Comparison of ENCODE assay signal across 10 cellular contexts in the genomic region with DNA sequence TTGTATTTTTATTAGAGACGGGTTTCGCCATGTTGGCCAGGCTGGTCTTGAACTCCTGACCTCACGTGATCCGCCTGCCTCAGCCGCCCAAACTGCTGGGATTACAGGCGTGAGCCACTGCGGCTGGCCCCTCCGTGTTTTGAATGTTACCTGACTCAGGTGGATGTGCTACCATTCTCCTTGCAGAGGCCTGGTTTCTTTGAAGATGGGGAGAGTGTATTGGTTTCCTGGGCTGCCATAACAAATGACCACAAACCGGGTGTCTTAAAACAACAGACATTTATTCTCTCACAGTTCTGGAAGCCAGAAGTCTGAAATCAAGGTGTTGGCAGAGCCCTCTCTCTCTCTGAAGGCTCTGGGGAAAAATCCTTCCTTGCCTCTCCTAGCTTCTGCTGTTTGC.
DNase-seq lines count a peak whose midpoint lies in the region; ATAC-seq and TF ChIP-seq lines count a peak whose summit lies in the region.
"Had no signal": no experiment of that assay in that cellular context is flagged by ENCODE, and none has a peak within 500 bp of the region (broad histone marks: within the 10 kb centered on the region; RNA-seq: fewer than 3 reads in every experiment).

No MANE protein-coding gene starts in this region.

- H3K4me1 ChIP-seq in CD4-positive, CD25-positive, alpha-beta regulatory T cell (ENCODE audit: control insufficient read depth, insufficient read depth, low read length, poor library complexity, severe bottlenecking) = peaks cover 62% of the 10 kb centered on the region
- peaks cover 66% of the 10 kb centered on the region for H3K4me1 ChIP-seq in CD8-positive, alpha-beta T cell (ENCODE audit: insufficient read depth, low read length)
- peaks cover 0 to 11% (median 4%) of the 10 kb centered on the region in 4 donors for H3K4me1 ChIP-seq in Peyer's patch

- H3K27ac Mint-ChIP-seq in CD4-positive, CD25-positive, alpha-beta regulatory T cell = peak overlapping the region; percentile 83 to 97 (median 92)
- H3K27ac Mint-ChIP-seq in CD8-positive, alpha-beta T cell = peak overlapping the region; percentile 64
- peak overlapping the region; percentile 37 for H3K27ac Mint-ChIP-seq in activated CD8-positive, alpha-beta T cell treated with anti-CD3 and anti-CD28 coated beads for 36 hours
- peak overlapping the region in 9 of 10 donors; percentile 49 to 97 (median 74) for H3K27ac Mint-ChIP-seq in naive thymus-derived CD8-positive, alpha-beta T cell

- POLR2A ChIA-PET in CD8-positive, alpha-beta T cell (lab: Charles Lee) = interaction anchor here (1.1 to 2.5 kb wide), 3 partner anchors 31 to 109 kb away, joined by 4 to 15 read pairs (median 12); partner anchors contain the start of gene IRF2BPL
- POLR2A ChIA-PET in activated CD8-positive, alpha-beta T cell treated with anti-CD3 and anti-CD28 coated beads for 36 hours (lab: Charles Lee) = interaction anchor here (0.7 to 1.5 kb wide), 5 partner anchors 15 to 229 kb away, joined by 3 to 6 read pairs (median 3); no protein-coding TSS in a partner anchor
- POLR2A ChIA-PET in naive thymus-derived CD8-positive, alpha-beta T cell (lab: Charles Lee) = interaction anchor here (1.0 to 2.8 kb wide), 10 partner anchors 10 to 116 kb away, joined by 3 to 23 read pairs (median 8); partner anchors contain the start of gene IRF2BPL

- peaks cover 23 to 78% (median 53%) of the 10 kb centered on the region in 4 donors for H3K4me1 Mint-ChIP-seq in CD4-positive, CD25-positive, alpha-beta regulatory T cell
- H3K4me1 Mint-ChIP-seq in CD8-positive, alpha-beta T cell (ENCODE audit: low read depth) = peaks cover 72% of the 10 kb centered on the region
- peaks cover 51% of the 10 kb centered on the region for H3K4me1 Mint-ChIP-seq in activated CD8-positive, alpha-beta T cell treated with anti-CD3 and anti-CD28 coated beads for 36 hours (ENCODE audit: low read depth)
- H3K4me1 Mint-ChIP-seq in naive thymus-derived CD8-positive, alpha-beta T cell = peaks cover 43 to 74% (median 70%) of the 10 kb centered on the region in 4 donors

- ATAC-seq in CD4-positive, CD25-positive, alpha-beta regulatory T cell (ENCODE audit: low read depth in 2 of 2) = no peak
- peak; percentile 9 for ATAC-seq in CD8-positive, alpha-beta T cell
- no peak for ATAC-seq in activated CD8-positive, alpha-beta T cell treated with anti-CD3 and anti-CD28 coated beads for 36 hours
- ATAC-seq in naive thymus-derived CD8-positive, alpha-beta T cell = peak; percentile 15 to 22

- intact Hi-C loops in CD8-positive, alpha-beta T cell (cut with DNase I, micrococcal nuclease) = loop anchor here (2.0 kb wide), 2 partner anchors 16 to 26 kb away; no protein-coding TSS in a partner anchor
- intact Hi-C loops in activated CD8-positive, alpha-beta T cell treated with anti-CD3 and anti-CD28 coated beads for 36 hours (cut with micrococcal nuclease) = no loop called here

- H3K36me3 ChIP-seq in CD4-positive, CD25-positive, alpha-beta regulatory T cell (ENCODE audit: control insufficient read depth, insufficient read depth, low read length) = no peaks in the 10 kb centered on the region
- H3K36me3 ChIP-seq in CD8-positive, alpha-beta T cell (ENCODE audit: insufficient read depth, low read length) = no peaks in the 10 kb centered on the region
- H3K36me3 ChIP-seq in Peyer's patch = no peaks in the 10 kb centered on the region
- H3K36me3 ChIP-seq: sigmoid colon had no signal

- DNase-seq in CD4-positive, CD25-positive, alpha-beta regulatory T cell = peak in 1 of 3 donors; percentile 29
- no peak for DNase-seq in CD8-positive, alpha-beta T cell
- DNase-seq in activated CD8-positive, alpha-beta T cell treated with anti-CD3 and anti-CD28 coated beads for 36 hours = no peak
- peak in 3 of 10 donors; percentile 18 to 41 (median 31) for DNase-seq in naive thymus-derived CD8-positive, alpha-beta T cell
- DNase-seq in Peyer's patch (no peak), epidermal melanocyte (ENCODE audit: insufficient read length, low spot score) (no peak), SK-N-DZ (ENCODE audit: low spot score) (no peak)
- DNase-seq: NCI-H524 treated with DMSO at 0.1 percent for 48 hours had no signal

- no peaks in the 10 kb centered on the region for H3K27me3 Mint-ChIP-seq in CD4-positive, CD25-positive, alpha-beta regulatory T cell
- no peaks in the 10 kb centered on the region for H3K27me3 Mint-ChIP-seq in CD8-positive, alpha-beta T cell (ENCODE audit: low read depth)
- no peaks in the 10 kb centered on the region for H3K27me3 Mint-ChIP-seq in activated CD8-positive, alpha-beta T cell treated with anti-CD3 and anti-CD28 coated beads for 36 hours
- H3K27me3 Mint-ChIP-seq in naive thymus-derived CD8-positive, alpha-beta T cell = no peaks in the 10 kb centered on the region

- TF ChIP-seq POLR2A in Peyer's patch (IDR thresholded peaks at IDR 0.05) = no peak

- CTCF ChIA-PET in CD8-positive, alpha-beta T cell (lab: Charles Lee) = interaction anchor here (0.8 to 2.7 kb wide), 14 partner anchors 9 to 221 kb away, joined by 3 to 15 read pairs (median 4); no protein-coding TSS in a partner anchor
- CTCF ChIA-PET in activated CD8-positive, alpha-beta T cell treated with anti-CD3 and anti-CD28 coated beads for 36 hours (lab: Charles Lee) = interaction anchor here (0.7 to 2.4 kb wide), 9 partner anchors 12 to 140 kb away, joined by 3 to 11 read pairs (median 5); no protein-coding TSS in a partner anchor

- no peaks in the 10 kb centered on the region for H3K27me3 ChIP-seq in CD4-positive, CD25-positive, alpha-beta regulatory T cell (ENCODE audit: control insufficient read depth, insufficient read depth, low read length)
- no peaks in the 10 kb centered on the region for H3K27me3 ChIP-seq in CD8-positive, alpha-beta T cell (ENCODE audit: insufficient read depth, low read length)
- no peaks in the 10 kb centered on the region for H3K27me3 ChIP-seq in Peyer's patch
- H3K27me3 ChIP-seq: sigmoid colon had no signal

- H3K9me3 Mint-ChIP-seq in CD4-positive, CD25-positive, alpha-beta regulatory T cell = no peaks in the 10 kb centered on the region
- H3K9me3 Mint-ChIP-seq in CD8-positive, alpha-beta T cell = no peaks in the 10 kb centered on the region
- no peaks in the 10 kb centered on the region for H3K9me3 Mint-ChIP-seq in activated CD8-positive, alpha-beta T cell treated with anti-CD3 and anti-CD28 coated beads for 36 hours
- H3K9me3 Mint-ChIP-seq in naive thymus-derived CD8-positive, alpha-beta T cell = no peaks in the 10 kb centered on the region

- no peaks in the 10 kb centered on the region for H3K36me3 Mint-ChIP-seq in CD4-positive, CD25-positive, alpha-beta regulatory T cell
- H3K36me3 Mint-ChIP-seq in CD8-positive, alpha-beta T cell = no peaks in the 10 kb centered on the region
- H3K36me3 Mint-ChIP-seq in activated CD8-positive, alpha-beta T cell treated with anti-CD3 and anti-CD28 coated beads for 36 hours (ENCODE audit: low read depth) = no peaks in the 10 kb centered on the region
- no peaks in the 10 kb centered on the region for H3K36me3 Mint-ChIP-seq in naive thymus-derived CD8-positive, alpha-beta T cell

- H3K9me3 ChIP-seq in CD4-positive, CD25-positive, alpha-beta regulatory T cell (ENCODE audit: control insufficient read depth in 2 of 2, low read length in 2 of 2) = no peaks in the 10 kb centered on the region
- H3K9me3 ChIP-seq in CD8-positive, alpha-beta T cell (ENCODE audit: low read length) = no peaks in the 10 kb centered on the region
- no peaks in the 10 kb centered on the region for H3K9me3 ChIP-seq in Peyer's patch
- H3K9me3 ChIP-seq: sigmoid colon had no signal

- peak overlapping the region; percentile 67 for H3K27ac ChIP-seq in CD4-positive, CD25-positive, alpha-beta regulatory T cell (ENCODE audit: insufficient read depth, low read length, poor library complexity, severe bottlenecking)
- no peak overlapping the region for H3K27ac ChIP-seq in CD8-positive, alpha-beta T cell (ENCODE audit: low read depth, low read length)
- H3K27ac ChIP-seq in Peyer's patch = no peak overlapping the region
- H3K27ac ChIP-seq: sigmoid colon, VCaP had no signal

- H3K4me3 Mint-ChIP-seq in CD4-positive, CD25-positive, alpha-beta regulatory T cell = peak overlapping the region in 3 of 4 donors; percentile 63 to 86 (median 72)
- peak overlapping the region; percentile 11 for H3K4me3 Mint-ChIP-seq in CD8-positive, alpha-beta T cell
- H3K4me3 Mint-ChIP-seq in activated CD8-positive, alpha-beta T cell treated with anti-CD3 and anti-CD28 coated beads for 36 hours = no peak overlapping the region
- peak overlapping the region in 9 of 10 donors; percentile 33 to 88 (median 72) for H3K4me3 Mint-ChIP-seq in naive thymus-derived CD8-positive, alpha-beta T cell

- H3K4me3 ChIP-seq in CD4-positive, CD25-positive, alpha-beta regulatory T cell (ENCODE audit: low read depth, low read length) = no peak overlapping the region
- H3K4me3 ChIP-seq in CD8-positive, alpha-beta T cell (ENCODE audit: low read depth, low read length) = no peak overlapping the region
- H3K4me3 ChIP-seq in Peyer's patch = no peak overlapping the region
- H3K4me3 ChIP-seq: sigmoid colon had no signal

- no peak for TF ChIP-seq CTCF in CD8-positive, alpha-beta T cell (IDR thresholded peaks at IDR 0.05)
- TF ChIP-seq CTCF in activated CD8-positive, alpha-beta T cell treated with anti-CD3 and anti-CD28 coated beads for 36 hours (IDR thresholded peaks at IDR 0.05) = no peak
- no peak for TF ChIP-seq CTCF in Peyer's patch (IDR thresholded peaks at IDR 0.05)

Comparison
In these comparisons a context has a peak if more than half of its experiments do, and no peak if none do; other contexts are left out.
1. ATAC-seq: peak in CD8-positive, alpha-beta T cell (single experiment) and naive thymus-derived CD8-positive, alpha-beta T cell (2 of 2); none in CD4-positive, CD25-positive, alpha-beta regulatory T cell (0 of 2) and activated CD8-positive, alpha-beta T cell treated with anti-CD3 and anti-CD28 coated beads for 36 hours (single experiment).
2. H3K27ac Mint-ChIP-seq: peak in every context shown above with its lines; median percentile 92 in CD4-positive, CD25-positive, alpha-beta regulatory T cell; 74 in naive thymus-derived CD8-positive, alpha-beta T cell; 64 in CD8-positive, alpha-beta T cell; 37 in activated CD8-positive, alpha-beta T cell treated with anti-CD3 and anti-CD28 coated beads for 36 hours.